In the genomic region with DNA sequence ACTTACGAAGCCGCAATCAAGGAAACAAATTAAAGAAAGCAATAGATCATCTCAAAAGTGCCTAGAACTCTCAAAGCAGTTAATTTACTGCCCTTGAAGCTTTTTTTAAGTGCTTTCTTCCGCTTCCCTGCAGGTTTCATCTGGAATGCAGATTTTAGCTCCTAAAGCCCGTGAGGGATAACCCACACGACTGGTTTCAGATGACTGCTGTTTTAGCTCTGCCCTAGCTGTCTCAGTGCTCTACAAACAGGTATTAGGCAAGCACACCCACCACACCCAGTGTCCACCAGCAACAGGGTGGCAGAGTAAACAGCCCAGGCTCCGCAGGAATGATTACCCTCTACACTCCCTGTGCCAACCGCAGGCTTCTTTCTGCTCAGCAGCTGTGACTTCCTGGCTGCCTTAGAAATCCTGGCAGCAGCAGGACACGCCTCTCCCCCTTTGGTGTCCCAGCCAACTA, we compare ENCODE assay signal across 8 cellular contexts.
DNase-seq lines count a peak whose midpoint lies in the region; ATAC-seq, FAIRE-seq and TF ChIP-seq lines count a peak whose summit lies in the region.

No MANE protein-coding gene starts in this region.

- ATAC-seq in Panc1 (0 out of 2 replicates have a peak, but pooled peaks have one; percentile 37), left ventricle myocardium superior (peak; percentile 91), HG03442 (IDR thresholded peaks at IDR 0.05; ENCODE audit: unreplicated experiment) (no peak)

- peaks cover 0 to 11% (median 0%) of the 10 kb centered on the region in 5 donors for H3K9me3 Mint-ChIP-seq in CD8-positive, alpha-beta memory T cell

- CTCF ChIA-PET in Panc1 (lab: Charles Lee): no interaction called here
- CTCF ChIA-PET in CD8-positive, alpha-beta memory T cell (lab: Charles Lee): no interaction called here

- H3K36me3 Mint-ChIP-seq in CD8-positive, alpha-beta memory T cell: peaks cover 0 to 7% (median 0%) of the 10 kb centered on the region in 3 donors

- TF ChIP-seq CTCF in HFF-Myc (IDR thresholded peaks at IDR 0.05; ENCODE audit: low read depth, low read length, missing control alignments): no peak
- no peak for TF ChIP-seq CTCF in Panc1 (IDR thresholded peaks at IDR 0.05)

- peaks cover 2 to 4% of the 10 kb centered on the region in 2 donors for H3K27me3 Mint-ChIP-seq in CD8-positive, alpha-beta memory T cell

- H3K27ac Mint-ChIP-seq in CD8-positive, alpha-beta memory T cell: peak overlapping the region in 1 of 8 donors; percentile 76

- no TSS peak for BruUV-seq in Panc1 (replicated peaks; lab: Mats Ljungman, UMichigan)

- POLR2A ChIA-PET in Panc1 (lab: Charles Lee): no interaction called here
- POLR2A ChIA-PET in CD8-positive, alpha-beta memory T cell (lab: Charles Lee): no interaction called here

- H3K36me3 ChIP-seq in Panc1 (ENCODE audit: control insufficient read depth, insufficient read depth, low read length): no peaks in the 10 kb centered on the region
- H3K36me3 ChIP-seq in small intestine (ENCODE audit: control insufficient read depth in 2 of 2, insufficient read depth in 2 of 2, low read length in 2 of 2): no peaks in the 10 kb centered on the region
- no peaks in the 10 kb centered on the region for H3K36me3 ChIP-seq in CD8-positive, alpha-beta memory T cell (ENCODE audit: insufficient read depth, low read length)

- H3K27me3 ChIP-seq in Panc1 (ENCODE audit: control insufficient read depth, insufficient read depth, low read length) (no peaks in the 10 kb centered on the region; the same call in 1 of the 2 replicates), small intestine (ENCODE audit: control insufficient read depth in 2 of 2, insufficient read depth in 2 of 2, low read length in 2 of 2) (no peaks in the 10 kb centered on the region)
- no peaks in the 10 kb centered on the region for H3K27me3 ChIP-seq in CD8-positive, alpha-beta memory T cell (ENCODE audit: insufficient read depth, low read length, poor library complexity, severe bottlenecking)

- H3K4me3 ChIP-seq in HFF-Myc (replicated peaks; ENCODE audit: low read depth, low read length) (peak overlapping the region; percentile 42), Panc1 (ENCODE audit: low read depth in 2 of 2, low read length in 2 of 2) (no peak overlapping the region), small intestine (ENCODE audit: low read depth in 1 of 2, low read length in 2 of 2) (no peak overlapping the region)
- H3K4me3 ChIP-seq in CD8-positive, alpha-beta memory T cell (ENCODE audit: low read length): no peak overlapping the region

- H3K9me3 ChIP-seq in Panc1 (ENCODE audit: control insufficient read depth, insufficient read depth, low read depth, low read length) (no peaks in the 10 kb centered on the region), small intestine (ENCODE audit: control insufficient read depth, low read depth) (no peaks in the 10 kb centered on the region)
- H3K9me3 ChIP-seq in CD8-positive, alpha-beta memory T cell (ENCODE audit: low read length): no peaks in the 10 kb centered on the region

- H3K4me1 Mint-ChIP-seq in CD8-positive, alpha-beta memory T cell: peaks cover 0 to 29% (median 11%) of the 10 kb centered on the region in 3 donors

- 5 to 27% (median 19%) methylated on average over 8 of the region's 8 CpGs for WGBS in small intestine, 3 donors

- in situ Hi-C loops in Panc1 (cut with HindIII; ENCODE audit: low pct_unique_long_range_greater_than_20kb, low sequenced_read_pairs): no loop called here

- intact Hi-C loops in Panc1 (cut with micrococcal nuclease; ENCODE audit: unreplicated experiment): no loop called here
- intact Hi-C loops in left ventricle myocardium superior (cut with micrococcal nuclease): no loop called here

- H3K27ac ChIP-seq in Panc1 (ENCODE audit: low read length) (no peak overlapping the region), small intestine (ENCODE audit: low read depth in 1 of 2, low read length in 1 of 2) (peak overlapping the region; percentile 85 to 91)
- H3K27ac ChIP-seq in CD8-positive, alpha-beta memory T cell (ENCODE audit: low read depth, low read length): no peak overlapping the region

- peak overlapping the region in 1 of 7 donors; percentile 7 for H3K4me3 Mint-ChIP-seq in CD8-positive, alpha-beta memory T cell

- FAIRE-seq in small intestine (lab: Jason Lieb, UNC): no peak

- H3K4me1 ChIP-seq in Panc1 (ENCODE audit: control insufficient read depth, insufficient read depth, low read length): peaks cover 9% of the 10 kb centered on the region; the same call in 1 of the 2 replicates
- H3K4me1 ChIP-seq in small intestine (ENCODE audit: control insufficient read depth in 2 of 2, insufficient read depth in 1 of 2, low read depth in 1 of 2, low read length in 1 of 2): no peaks in the 10 kb centered on the region
- peaks cover 10% of the 10 kb centered on the region for H3K4me1 ChIP-seq in CD8-positive, alpha-beta memory T cell (ENCODE audit: insufficient read depth, low read length)

- DNase-seq in HFF-Myc (ENCODE audit: extremely low read depth, low read depth): peak; percentile 57
- no peak for DNase-seq in Panc1 (ENCODE audit: low read depth, low spot score)
- DNase-seq in left ventricle myocardium superior: peak; percentile 41
- peak; percentile 89 for DNase-seq in small intestine
- no peak for DNase-seq in activated CD4-positive, alpha-beta T cell treated with anti-CD3 and anti-CD28 coated beads, Interleukin-2, amount 50 U/mL, for 48 hours
- DNase-seq in CD8-positive, alpha-beta memory T cell: no peak
- no peak for DNase-seq in middle frontal gyrus (ENCODE audit: extremely low spot score, low spot score)

Comparison
In these comparisons a context has a peak if more than half of its experiments do, and no peak if none do; other contexts are left out.
1. DNase-seq: peak in HFF-Myc (single experiment), left ventricle myocardium superior (single experiment) and small intestine (single experiment); none in Panc1 (single experiment), activated CD4-positive, alpha-beta T cell treated with anti-CD3 and anti-CD28 coated beads, Interleukin-2, amount 50 U/mL, for 48 hours (0 of 2), CD8-positive, alpha-beta memory T cell (0 of 5) and middle frontal gyrus (single experiment).
2. H3K27ac ChIP-seq: peak in small intestine (2 of 2); none in Panc1 (single experiment) and CD8-positive, alpha-beta memory T cell (single experiment).